In genomic region chr22:45709004-45709739, GRCh38 we compare ENCODE assay signal across 1 cellular context.
TF ChIP-seq lines count a peak whose summit lies in the region.

No MANE protein-coding gene starts in this region.

TF ChIP-seq in GM23338, 12 proteins besides CTCF, POLR2A, EP300 and RAD21 (continued from another document):
- no peak for TF ChIP-seq REST (IDR thresholded peaks at IDR 0.05; ENCODE audit: unreplicated experiment)
